21 cellular contexts compared by ENCODE assay signal in the genomic region with DNA sequence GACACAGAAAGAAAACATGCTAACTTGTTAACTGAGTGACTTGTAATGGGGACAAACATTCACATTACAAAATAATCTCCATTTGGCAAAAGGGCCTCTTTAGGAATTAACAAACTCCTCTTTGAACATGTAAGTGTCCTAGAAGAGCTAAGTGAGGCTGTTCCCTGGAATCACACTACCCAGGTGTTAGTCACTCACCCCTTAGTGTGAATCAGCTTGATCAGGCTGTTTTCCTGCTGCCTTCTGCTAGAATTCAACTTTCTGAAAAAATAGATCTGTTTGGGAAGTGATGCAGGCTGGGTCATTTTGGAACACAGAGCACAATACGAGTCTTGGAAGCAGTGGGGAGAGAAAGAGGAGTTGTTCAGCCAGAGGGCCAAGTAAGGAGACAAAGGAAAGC. TPM values are rescaled to one million over a fixed set of nuclear protein-coding genes. Genes with fewer than 3 reads are reported as not detected.
DNase-seq lines count a peak whose midpoint lies in the region; ATAC-seq, FAIRE-seq and TF ChIP-seq lines count a peak whose summit lies in the region.
"Had no signal": no experiment of that assay in that cellular context is flagged by ENCODE, and none has a peak within 500 bp of the region (broad histone marks: within the 10 kb centered on the region; RNA-seq: fewer than 3 reads in every experiment).

No MANE protein-coding gene starts in this region.

- TF ChIP-seq POLR2A in HepG2 (IDR thresholded peaks at IDR 0.05; ENCODE audit: insufficient read depth in 1 of 2, low read depth in 2 of 2, low read length in 2 of 2) (no peak), right lobe of liver (IDR thresholded peaks at IDR 0.05) (no peak)

- H3K9me3 ChIP-seq in HepG2 (ENCODE audit: low read length) (no peaks in the 10 kb centered on the region), right lobe of liver (no peaks in the 10 kb centered on the region)
- H3K9me3 ChIP-seq: lower lobe of right lung, thyroid gland had no signal

- WGBS in HepG2 (ENCODE audit: low lambda C conversion rate), result 10% methylated on average over 1 of the region's 1 CpG
- 45% methylated on average over 1 of the region's 1 CpG for WGBS in right lobe of liver (ENCODE audit: insufficient coverage, low coverage, low lambda C conversion rate, missing lambda C conversion rate)

- H3K36me3 ChIP-seq in HepG2 (replicated peaks in 1 of 2; ENCODE audit: control insufficient read depth in 1 of 2, insufficient read depth in 2 of 2, low read length in 2 of 2) (no peaks in the 10 kb centered on the region), right lobe of liver (no peaks in the 10 kb centered on the region)
- H3K36me3 ChIP-seq: lower lobe of right lung, thyroid gland had no signal

- 0 out of 2 replicates have a peak overlapping the region, but pooled peaks have one; percentile 9 for H3K4me2 ChIP-seq in HepG2 (ENCODE audit: low read depth, low read length)
- H3K4me2 ChIP-seq: GM23338 had no signal

- FAIRE-seq in HepG2 (lab: Jason Lieb, UNC) (no peak), HTR-8/SVneo (lab: Jason Lieb, UNC) (no peak)

- no peak overlapping the region for H3K27ac Mint-ChIP-seq in stimulated activated naive B cell treated with anti-CD40 and anti-IgM and Interleukin-4, amounts not matched to agents 10 μg/mL and 1 μg/mL and 100 μg/mL, for 72 hours
- no peak overlapping the region for H3K27ac Mint-ChIP-seq in activated CD4-positive, alpha-beta T cell treated with anti-CD3 and anti-CD28 coated beads for 36 hours
- H3K27ac Mint-ChIP-seq: activated CD8-positive, alpha-beta T cell treated with anti-CD3 and anti-CD28 coated beads, Interleukin-2, amount 10 ng/mL, durations not matched to agents 7 days and 5 days; endodermal cell; GM23338; naive thymus-derived CD4-positive, alpha-beta T cell; progenitor cell of endocrine pancreas had no signal

- CTCF ChIA-PET in HepG2 (lab: Yijun Ruan, JAX; ENCODE audit: low intra/inter-chr PET ratio, low total read pairs), result interaction anchor here (1.4 to 2.5 kb wide), 2 partner anchors 512 to 1112 kb away, joined by 6 to 19 read pairs; no protein-coding TSS in a partner anchor
- CTCF ChIA-PET in activated CD4-positive, alpha-beta T cell treated with anti-CD3 and anti-CD28 coated beads for 36 hours (lab: Charles Lee), result interaction anchor here (0.8 kb wide), 1 partner anchor 511 kb away, joined by 3 read pairs; no protein-coding TSS in a partner anchor

- H2AFZ ChIP-seq in HepG2 (ENCODE audit: low read length), result no peak overlapping the region
- H2AFZ ChIP-seq: GM23338 had no signal

- in situ Hi-C loops in HepG2 (cut with HindIII; ENCODE audit: extremely low pct_ligation_motif_present, low pct_unique_long_range_greater_than_20kb), result loop anchor here (5.0 to 10.0 kb wide), 3 partner anchors 504 to 1339 kb away; partner anchors contain the start of gene OSR1

- TF ChIP-seq RAD21 in HepG2 (CRISPR knock-in tag; IDR thresholded peaks at IDR 0.05), result no peak

- no peak overlapping the region for H3K4me3 ChIP-seq in HepG2 (replicated peaks in 1 of 3; ENCODE audit: insufficient read depth in 1 of 3, low read depth in 2 of 3, low read length in 3 of 3)
- no peak overlapping the region for H3K4me3 ChIP-seq in right lobe of liver
- H3K4me3 ChIP-seq in cardiac fibroblast (replicated peaks in 1 of 2; ENCODE audit: low read depth in 2 of 2, low read length in 2 of 2), result no peak overlapping the region
- H3K4me3 ChIP-seq: GM23338, lower lobe of right lung, thyroid gland had no signal

- no peaks in the 10 kb centered on the region for H3K36me3 Mint-ChIP-seq in stimulated activated naive B cell treated with anti-CD40 and anti-IgM and Interleukin-4, amounts not matched to agents 10 μg/mL and 1 μg/mL and 100 μg/mL, for 72 hours
- H3K36me3 Mint-ChIP-seq in activated CD4-positive, alpha-beta T cell treated with anti-CD3 and anti-CD28 coated beads for 36 hours (ENCODE audit: low read depth), result no peaks in the 10 kb centered on the region
- H3K36me3 Mint-ChIP-seq: naive thymus-derived CD4-positive, alpha-beta T cell had no signal

- H3K4me1 ChIP-seq in HepG2 (ENCODE audit: insufficient read depth, low read length) (peaks cover 42% of the 10 kb centered on the region), right lobe of liver (peaks cover 0 to 10% (median 0%) of the 10 kb centered on the region in 4 donors)

- H3K9ac ChIP-seq in HepG2 (ENCODE audit: insufficient read depth, low read depth, low read length), result no peak overlapping the region

- no peak overlapping the region for H3K4me3 Mint-ChIP-seq in stimulated activated naive B cell treated with anti-CD40 and anti-IgM and Interleukin-4, amounts not matched to agents 10 μg/mL and 1 μg/mL and 100 μg/mL, for 72 hours
- H3K4me3 Mint-ChIP-seq in activated CD4-positive, alpha-beta T cell treated with anti-CD3 and anti-CD28 coated beads for 36 hours, result no peak overlapping the region
- H3K4me3 Mint-ChIP-seq: activated CD8-positive, alpha-beta T cell treated with anti-CD3 and anti-CD28 coated beads, Interleukin-2, amount 10 ng/mL, durations not matched to agents 7 days and 5 days; central memory CD8-positive, alpha-beta T cell; endodermal cell; GM23338; naive thymus-derived CD4-positive, alpha-beta T cell had no signal

- H3K27me3 Mint-ChIP-seq in stimulated activated naive B cell treated with anti-CD40 and anti-IgM and Interleukin-4, amounts not matched to agents 10 μg/mL and 1 μg/mL and 100 μg/mL, for 72 hours, result peaks cover 14 to 23% of the 10 kb centered on the region in 2 donors
- H3K27me3 Mint-ChIP-seq in activated CD4-positive, alpha-beta T cell treated with anti-CD3 and anti-CD28 coated beads for 36 hours, result peaks cover 5% of the 10 kb centered on the region

- TF ChIP-seq CTCF in HepG2 (CRISPR knock-in tag; IDR thresholded peaks at IDR 0.05) (no peak), right lobe of liver (IDR thresholded peaks at IDR 0.05) (no peak), cardiac fibroblast (IDR thresholded peaks at IDR 0.05; ENCODE audit: low read depth, low read length) (no peak)

- no peaks in the 10 kb centered on the region for H3K79me2 ChIP-seq in HepG2 (ENCODE audit: insufficient read depth, low read length)

- no peaks in the 10 kb centered on the region for H4K20me1 ChIP-seq in HepG2 (ENCODE audit: insufficient read depth, low read length)

- H3K27ac ChIP-seq in HepG2 (ENCODE audit: extremely low read length, insufficient read depth, low read length), result no peak overlapping the region
- H3K27ac ChIP-seq in right lobe of liver, result no peak overlapping the region
- H3K27ac ChIP-seq: lower lobe of right lung, thyroid gland, VCaP had no signal

- POLR2A ChIA-PET in HepG2 (lab: Yijun Ruan, JAX), result no interaction called here
- POLR2A ChIA-PET in activated CD4-positive, alpha-beta T cell treated with anti-CD3 and anti-CD28 coated beads for 36 hours (lab: Charles Lee), result no interaction called here

- intact Hi-C loops in HepG2 (cut with micrococcal nuclease; ENCODE audit: unreplicated experiment) (loop anchor here (2.0 to 10.0 kb wide), 3 partner anchors 39 to 1427 kb away; partner anchors contain the start of gene TTC32), right lobe of liver (cut with DNase I) (loop anchor here in 1 of 2 donors (10.0 kb wide), 1 partner anchor 507 kb away; the partner anchor contains the start of gene OSR1)
- intact Hi-C loops in activated CD4-positive, alpha-beta T cell treated with anti-CD3 and anti-CD28 coated beads for 36 hours (cut with DNase I, micrococcal nuclease), result loop anchor here (2.0 to 5.0 kb wide), 4 partner anchors 94 to 1111 kb away; partner anchors contain the start of gene OSR1 (in 1 of the 2)

- DNase-seq in HepG2 (ENCODE audit: low spot score), result no peak
- DNase-seq in right lobe of liver, result no peak
- peak; percentile 15 to 54 for DNase-seq in cardiac fibroblast (ENCODE audit: low read depth in 2 of 2)
- DNase-seq in iris pigment epithelial cell (ENCODE audit: low read depth), result peak; percentile 25
- DNase-seq in HTR-8/SVneo (ENCODE audit: insufficient read length, low spot score), result no peak
- DNase-seq in stimulated activated naive B cell treated with anti-CD40 and anti-IgM and Interleukin-4, amounts not matched to agents 10 μg/mL and 1 μg/mL and 100 μg/mL, for 72 hours, result no peak
- DNase-seq in UCSD-AML1 (lab: John Stamatoyannopoulos, UW; ENCODE audit: unreplicated experiment), result no peak
- DNase-seq in activated CD4-positive, alpha-beta T cell treated with anti-CD3 and anti-CD28 coated beads for 36 hours, result no peak
- DNase-seq: 8988T; activated CD8-positive, alpha-beta T cell treated with anti-CD3 and anti-CD28 coated beads, Interleukin-2, amount 10 ng/mL, durations not matched to agents 7 days and 5 days; endodermal cell; lower lobe of right lung; naive thymus-derived CD4-positive, alpha-beta T cell; NCI-H1436; NCI-H2171 treated with DMSO at 0.1 percent for 48 hours; RPMI8226; thyroid gland had no signal

- ATAC-seq in HepG2, result no peak
- no peak for ATAC-seq in right lobe of liver
- ATAC-seq in stimulated activated naive B cell treated with anti-CD40 and anti-IgM and Interleukin-4, amounts not matched to agents 10 μg/mL and 1 μg/mL and 100 μg/mL, for 72 hours (replicated peaks), result no peak
- ATAC-seq in activated CD4-positive, alpha-beta T cell treated with anti-CD3 and anti-CD28 coated beads for 36 hours, result no peak
- ATAC-seq: activated CD8-positive, alpha-beta T cell treated with anti-CD3 and anti-CD28 coated beads, Interleukin-2, amount 10 ng/mL, durations not matched to agents 7 days and 5 days; GM23338; lower lobe of right lung; naive thymus-derived CD4-positive, alpha-beta T cell had no signal

- H3K27me3 ChIP-seq in HepG2 (ENCODE audit: control insufficient read depth in 1 of 2, insufficient read depth in 2 of 2, low read length in 2 of 2), result peaks cover 8 to 22% of the 10 kb centered on the region in 2 experiments
- H3K27me3 ChIP-seq in right lobe of liver, result no peaks in the 10 kb centered on the region
- H3K27me3 ChIP-seq: thyroid gland had no signal

- TF ChIP-seq EP300 in HepG2 (IDR thresholded peaks at IDR 0.05; ENCODE audit: low read depth in 2 of 2, low read length in 2 of 2) (no peak), HepG2 (CRISPR knock-in tag; IDR thresholded peaks at IDR 0.05; ENCODE audit: borderline replicate concordance) (no peak)

- no peaks in the 10 kb centered on the region for H3K9me3 Mint-ChIP-seq in stimulated activated naive B cell treated with anti-CD40 and anti-IgM and Interleukin-4, amounts not matched to agents 10 μg/mL and 1 μg/mL and 100 μg/mL, for 72 hours
- H3K9me3 Mint-ChIP-seq in activated CD4-positive, alpha-beta T cell treated with anti-CD3 and anti-CD28 coated beads for 36 hours (ENCODE audit: low read depth), result no peaks in the 10 kb centered on the region
- H3K9me3 Mint-ChIP-seq: central memory CD8-positive, alpha-beta T cell; endodermal cell; GM23338; naive thymus-derived CD4-positive, alpha-beta T cell had no signal

- no TSS peak for BruUV-seq in HepG2 (replicated peaks; lab: Mats Ljungman, UMichigan)

- peaks cover 6 to 14% of the 10 kb centered on the region in 2 donors for H3K4me1 Mint-ChIP-seq in stimulated activated naive B cell treated with anti-CD40 and anti-IgM and Interleukin-4, amounts not matched to agents 10 μg/mL and 1 μg/mL and 100 μg/mL, for 72 hours
- peaks cover 2% of the 10 kb centered on the region for H3K4me1 Mint-ChIP-seq in activated CD4-positive, alpha-beta T cell treated with anti-CD3 and anti-CD28 coated beads for 36 hours
- H3K4me1 Mint-ChIP-seq: central memory CD8-positive, alpha-beta T cell; endodermal cell; GM23338 had no signal

RNA-seq across cellular contexts. Expression of gene TTC32, which starts 40.0 kb away (rescaled TPM):
- total RNA-seq in HepG2 (2016; rRNA removed; fragmentation: Illumina TruSeq; extraction: Trizol) (18.5 and 21.6 TPM in 2 replicates), right lobe of liver (1 to 10 TPM; 2.4 to 5.5 (median 3.8) TPM)
- total RNA-seq in HepG2 (2016; cell fraction: cytosol; rRNA removed; fragmentation: Illumina TruSeq; extraction: Trizol; ENCODE audit: low read depth), result 3.0 and 3.8 TPM in 2 replicates
- total RNA-seq in HepG2 (2016; cell fraction: insoluble cytoplasmic fraction; rRNA removed; fragmentation: Illumina TruSeq; extraction: Trizol), result 16.3 and 24.1 TPM in 2 replicates
- 6.2 and 7.0 TPM in 2 replicates for total RNA-seq in HepG2 (2016; cell fraction: membrane; rRNA removed; fragmentation: Illumina TruSeq; extraction: Trizol)
- 45.3 and 49.4 TPM in 2 replicates for total RNA-seq in HepG2 (2016; cell fraction: nucleus; rRNA removed; fragmentation: Illumina TruSeq; extraction: Trizol)
- 31.8 and 38.3 TPM in 2 replicates for polyA plus RNA-seq in HepG2 (2011; rRNA removed)
- 13.5 and 15.6 TPM in 2 replicates for polyA plus RNA-seq in HepG2 (2011; cell fraction: cytosol; rRNA removed)
- 66.0 and 79.3 TPM in 2 replicates for polyA plus RNA-seq in HepG2 (2011; cell fraction: nucleus; rRNA removed)
- polyA plus RNA-seq in HepG2 (2012), result 26.1 and 41.0 TPM in 2 replicates
- polyA plus RNA-seq in HepG2 (2016; cell fraction: cytosol; fragmentation: Illumina TruSeq; extraction: Trizol; ENCODE audit: low read depth), result 2.9 TPM in 2 replicates
- 21.5 and 26.4 TPM in 2 replicates for polyA plus RNA-seq in HepG2 (2016; cell fraction: insoluble cytoplasmic fraction; fragmentation: Illumina TruSeq; extraction: Trizol; ENCODE audit: low read depth)
- 5.4 and 6.1 TPM in 2 replicates for polyA plus RNA-seq in HepG2 (2016; cell fraction: membrane; fragmentation: Illumina TruSeq; extraction: Trizol; ENCODE audit: low read depth)
- 65.4 and 67.3 TPM in 2 replicates for polyA plus RNA-seq in HepG2 (2016; cell fraction: nucleus; fragmentation: Illumina TruSeq; extraction: Trizol; ENCODE audit: insufficient read depth, low read depth)
- 14.4 and 14.7 TPM in 2 replicates for polyA minus RNA-seq in HepG2 (2011; rRNA and poly(A)+ RNA removed; ENCODE audit: low replicate concordance)
- 5.5 and 7.4 TPM in 2 replicates for polyA minus RNA-seq in HepG2 (2011; cell fraction: cytosol; rRNA and poly(A)+ RNA removed)
- 107 and 122 TPM in 2 replicates for polyA minus RNA-seq in HepG2 (2011; cell fraction: nucleus; rRNA and poly(A)+ RNA removed)
- total RNA-seq in activated CD4-positive, alpha-beta T cell treated with anti-CD3 and anti-CD28 coated beads for 36 hours, result 10 to 100 TPM in 1 of 2 experiments, 1 to 10 TPM in 1; 8.8 to 15.7 TPM

Comparison
In these comparisons a context has a peak if more than half of its experiments do, and no peak if none do; other contexts are left out.
1. DNase-seq: peak in cardiac fibroblast (2 of 2) and iris pigment epithelial cell (single experiment); none in HepG2 (single experiment), right lobe of liver (0 of 3), HTR-8/SVneo (single experiment), stimulated activated naive B cell treated with anti-CD40 and anti-IgM and Interleukin-4, amounts not matched to agents 10 μg/mL and 1 μg/mL and 100 μg/mL, for 72 hours (single experiment), UCSD-AML1 (single experiment) and activated CD4-positive, alpha-beta T cell treated with anti-CD3 and anti-CD28 coated beads for 36 hours (single experiment).